Comparison of ENCODE assay signal across 8 cellular contexts in genomic region chr3:123286308-123287023, GRCh38.
DNase-seq lines count a peak whose midpoint lies in the region; ATAC-seq and TF ChIP-seq lines count a peak whose summit lies in the region.

No MANE protein-coding gene starts in this region.

- ATAC-seq in HG03097 (IDR thresholded peaks at IDR 0.05; ENCODE audit: low FRiP score, unreplicated experiment) (no peak), HG03095 (IDR thresholded peaks at IDR 0.05; ENCODE audit: unreplicated experiment) (no peak)

- DNase-seq in AG10803 (ENCODE audit: low read depth): peak; percentile 50
- DNase-seq in KG1 (lab: John Stamatoyannopoulos, UW): peak; percentile 3
- DNase-seq in fibroblast of gingiva (ENCODE audit: low read depth): peak; percentile 53
- DNase-seq in non-pigmented ciliary epithelial cell (ENCODE audit: low read depth): peak; percentile 37

- peak; percentile 88 for TF ChIP-seq CTCF in AG10803 (conservative IDR thresholded peaks at IDR 0.05; ENCODE audit: low read length)
- TF ChIP-seq CTCF in GM12873 (IDR thresholded peaks at IDR 0.05; ENCODE audit: insufficient read depth, low read depth, low read length, missing control alignments): peak; percentile 96
- TF ChIP-seq CTCF in VCaP (conservative IDR thresholded peaks at IDR 0.05): peak; percentile 59

- no peak overlapping the region for H3K4me3 ChIP-seq in AG10803 (ENCODE audit: low read length)

- peak overlapping the region; percentile 72 for H3K27ac ChIP-seq in VCaP

Comparison
In these comparisons a context has a peak if more than half of its experiments do, and no peak if none do; other contexts are left out.
1. DNase-seq: peak in every context shown above with its lines; median percentile 53 in fibroblast of gingiva; 50 in AG10803; 37 in non-pigmented ciliary epithelial cell; 3 in KG1.